ENCODE assay signal across 1 cellular context in genomic region chr4:48103483-48104139, GRCh38.
TF ChIP-seq lines count a peak whose summit lies in the region.

No MANE protein-coding gene starts in this region.

TF ChIP-seq in HepG2, 621 proteins besides CTCF, POLR2A, EP300 and RAD21:
- TF ChIP-seq ZNF768 (CRISPR knock-in tag; IDR thresholded peaks at IDR 0.05) (no peak), SYNCRIP (IDR thresholded peaks at IDR 0.05; ENCODE audit: insufficient read depth, low read depth, low read length) (no peak), IKZF1 (IDR thresholded peaks at IDR 0.05) (no peak), ATRX (CRISPR knock-in tag; IDR thresholded peaks at IDR 0.05; ENCODE audit: borderline replicate concordance) (no peak), MATR3 (CRISPR knock-in tag; IDR thresholded peaks at IDR 0.05) (no peak), CHD4 (IDR thresholded peaks at IDR 0.05; ENCODE audit: borderline replicate concordance, low read length) (no peak), SP140L (CRISPR knock-in tag; IDR thresholded peaks at IDR 0.05; ENCODE audit: borderline replicate concordance) (no peak), DNMT1 (CRISPR knock-in tag; IDR thresholded peaks at IDR 0.05) (no peak), REPIN1 (CRISPR knock-in tag; IDR thresholded peaks at IDR 0.05; ENCODE audit: borderline replicate concordance, low read depth) (no peak), ZNF567 (CRISPR knock-in tag; IDR thresholded peaks at IDR 0.05; ENCODE audit: borderline replicate concordance) (no peak)
